Comparison of ENCODE assay signal across 8 cellular contexts in the genomic region with DNA sequence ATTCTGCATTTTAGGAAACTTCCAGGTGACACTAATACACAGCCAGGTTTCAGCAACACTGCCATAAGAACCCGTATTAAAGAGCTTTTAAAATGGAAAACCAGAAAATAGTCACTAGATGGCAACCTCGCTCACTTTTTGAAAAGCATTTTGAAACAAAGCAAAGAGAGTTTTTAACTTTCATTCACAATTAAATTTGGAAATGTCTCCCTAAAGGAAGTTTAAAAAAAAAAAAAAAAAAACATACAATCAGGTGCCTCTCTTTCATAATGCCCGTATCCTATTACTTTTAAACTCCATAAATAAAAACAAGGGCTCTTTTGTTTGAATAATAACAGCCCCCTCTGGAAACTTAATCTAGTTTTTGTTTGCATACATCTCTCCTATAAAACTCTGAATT. TPM values are rescaled to one million over a fixed set of nuclear protein-coding genes. Genes with fewer than 3 reads are reported as not detected.
DNase-seq lines count a peak whose midpoint lies in the region; ATAC-seq lines count a peak whose summit lies in the region.

No MANE protein-coding gene starts in this region.

- H3K27me3 Mint-ChIP-seq in activated CD4-positive, alpha-beta T cell treated with anti-CD3 and anti-CD28 coated beads, Interleukin-2, amount 10 ng/mL, durations not matched to agents 7 days and 5 days, result peaks cover 13% of the 10 kb centered on the region
- H3K27me3 Mint-ChIP-seq in activated naive CD8-positive, alpha-beta T cell treated with anti-CD3 and anti-CD28 coated beads for 36 hours, result peaks cover 11% of the 10 kb centered on the region

- H3K9me3 Mint-ChIP-seq in activated CD4-positive, alpha-beta T cell treated with anti-CD3 and anti-CD28 coated beads, Interleukin-2, amount 10 ng/mL, durations not matched to agents 7 days and 5 days, result no peaks in the 10 kb centered on the region
- no peaks in the 10 kb centered on the region for H3K9me3 Mint-ChIP-seq in activated naive CD8-positive, alpha-beta T cell treated with anti-CD3 and anti-CD28 coated beads for 36 hours

- H3K4me3 Mint-ChIP-seq in activated CD4-positive, alpha-beta T cell treated with anti-CD3 and anti-CD28 coated beads, Interleukin-2, amount 10 ng/mL, durations not matched to agents 7 days and 5 days, result no peak overlapping the region
- H3K4me3 Mint-ChIP-seq in activated naive CD8-positive, alpha-beta T cell treated with anti-CD3 and anti-CD28 coated beads for 36 hours, result no peak overlapping the region

- no peak for ATAC-seq in HG02852 (IDR thresholded peaks at IDR 0.05; ENCODE audit: unreplicated experiment)

- DNase-seq in activated CD4-positive, alpha-beta T cell treated with anti-CD3 and anti-CD28 coated beads, Interleukin-2, amount 10 ng/mL, durations not matched to agents 7 days and 5 days, result peak; percentile 14
- DNase-seq in activated CD4-positive, alpha-beta T cell treated with anti-CD3 and anti-CD28 coated beads for 1 hour, result no peak
- DNase-seq in NCI-H128 (lab: John Stamatoyannopoulos, UW; ENCODE audit: unreplicated experiment) (peak; percentile 1), astrocyte of the hippocampus (ENCODE audit: low read depth, low spot score) (peak; percentile 72), left kidney (ENCODE audit: low read depth, low spot score) (peak; percentile 71)
- no peak for DNase-seq in activated effector memory CD4-positive, alpha-beta T cell treated with anti-CD3 and anti-CD28 coated beads, Interleukin-2, amount 50 U/mL, for 16 hours
- no peak for DNase-seq in activated naive CD8-positive, alpha-beta T cell treated with anti-CD3 and anti-CD28 coated beads for 36 hours

- CTCF ChIA-PET in activated CD4-positive, alpha-beta T cell treated with anti-CD3 and anti-CD28 coated beads, Interleukin-2, amount 10 ng/mL, durations not matched to agents 7 days and 5 days (lab: Charles Lee), result interaction anchor here (0.9 to 1.4 kb wide), 5 partner anchors 10 to 152 kb away, joined by 3 to 4 read pairs (median 3); no protein-coding TSS in a partner anchor

- POLR2A ChIA-PET in activated CD4-positive, alpha-beta T cell treated with anti-CD3 and anti-CD28 coated beads, Interleukin-2, amount 10 ng/mL, durations not matched to agents 7 days and 5 days (lab: Charles Lee), result no interaction called here

- H3K27ac Mint-ChIP-seq in activated CD4-positive, alpha-beta T cell treated with anti-CD3 and anti-CD28 coated beads, Interleukin-2, amount 10 ng/mL, durations not matched to agents 7 days and 5 days, result no peak overlapping the region
- H3K27ac Mint-ChIP-seq in activated naive CD8-positive, alpha-beta T cell treated with anti-CD3 and anti-CD28 coated beads for 36 hours, result no peak overlapping the region

- H3K36me3 Mint-ChIP-seq in activated CD4-positive, alpha-beta T cell treated with anti-CD3 and anti-CD28 coated beads, Interleukin-2, amount 10 ng/mL, durations not matched to agents 7 days and 5 days (ENCODE audit: low read depth), result no peaks in the 10 kb centered on the region
- no peaks in the 10 kb centered on the region for H3K36me3 Mint-ChIP-seq in activated naive CD8-positive, alpha-beta T cell treated with anti-CD3 and anti-CD28 coated beads for 36 hours

- peaks cover 17% of the 10 kb centered on the region for H3K4me1 Mint-ChIP-seq in activated CD4-positive, alpha-beta T cell treated with anti-CD3 and anti-CD28 coated beads, Interleukin-2, amount 10 ng/mL, durations not matched to agents 7 days and 5 days
- H3K4me1 Mint-ChIP-seq in activated naive CD8-positive, alpha-beta T cell treated with anti-CD3 and anti-CD28 coated beads for 36 hours, result peaks cover 7% of the 10 kb centered on the region

RNA-seq across cellular contexts. Expression of a gene that starts 20.3 kb away (rescaled TPM):
- not detected for total RNA-seq in activated CD4-positive, alpha-beta T cell treated with anti-CD3 and anti-CD28 coated beads, Interleukin-2, amount 10 ng/mL, durations not matched to agents 7 days and 5 days
- not detected for total RNA-seq in activated naive CD8-positive, alpha-beta T cell treated with anti-CD3 and anti-CD28 coated beads for 36 hours

RNA-seq across cellular contexts. Expression of a gene that starts 53.8 kb away (rescaled TPM):
- total RNA-seq in activated CD4-positive, alpha-beta T cell treated with anti-CD3 and anti-CD28 coated beads, Interleukin-2, amount 10 ng/mL, durations not matched to agents 7 days and 5 days, result not detected
- total RNA-seq in activated naive CD8-positive, alpha-beta T cell treated with anti-CD3 and anti-CD28 coated beads for 36 hours, result not detected

Comparison
In these comparisons a context has a peak if more than half of its experiments do, and no peak if none do; other contexts are left out.
1. DNase-seq: peak in activated CD4-positive, alpha-beta T cell treated with anti-CD3 and anti-CD28 coated beads, Interleukin-2, amount 10 ng/mL, durations not matched to agents 7 days and 5 days (single experiment), NCI-H128 (single experiment), astrocyte of the hippocampus (single experiment) and left kidney (single experiment); none in activated CD4-positive, alpha-beta T cell treated with anti-CD3 and anti-CD28 coated beads for 1 hour (single experiment), activated effector memory CD4-positive, alpha-beta T cell treated with anti-CD3 and anti-CD28 coated beads, Interleukin-2, amount 50 U/mL, for 16 hours (single experiment) and activated naive CD8-positive, alpha-beta T cell treated with anti-CD3 and anti-CD28 coated beads for 36 hours (single experiment).